12 cellular contexts compared by ENCODE assay signal in genomic region chr1:205528446-205528886, GRCh38. TPM values are rescaled to one million over a fixed set of nuclear protein-coding genes. Genes with fewer than 3 reads are reported as not detected.
DNase-seq lines count a peak whose midpoint lies in the region; ATAC-seq, FAIRE-seq and TF ChIP-seq lines count a peak whose summit lies in the region.
"Had no signal": no experiment of that assay in that cellular context is flagged by ENCODE, and none has a peak within 500 bp of the region (broad histone marks: within the 10 kb centered on the region; RNA-seq: fewer than 3 reads in every experiment).

No MANE protein-coding gene starts in this region.

- H3K27me3 Mint-ChIP-seq in natural killer cell (ENCODE audit: low read depth in 2 of 2) = peaks cover 0 to 7% of the 10 kb centered on the region in 2 donors
- H3K27me3 Mint-ChIP-seq: naive thymus-derived CD8-positive, alpha-beta T cell had no signal

- peak overlapping the region; percentile 61 for H3K4me3 ChIP-seq in KMS-11 (IDR thresholded peaks at IDR 0.05; ENCODE audit: insufficient read depth, low read depth, low read length)
- H3K4me3 ChIP-seq in body of pancreas = no peak overlapping the region

- H3K79me2 ChIP-seq in KMS-11 (ENCODE audit: insufficient read depth, low read depth) = no peaks in the 10 kb centered on the region

- H3K9ac ChIP-seq in KMS-11 = no peak overlapping the region

- H2AFZ ChIP-seq in KMS-11 (ENCODE audit: low read depth) = no peak overlapping the region

- 42 to 54% methylated on average over 5 to 9 of the region's 9 CpGs for WGBS in body of pancreas, 2 donors

- intact Hi-C loops in body of pancreas (cut with DNase I) = loop anchor here (5.0 to 10.0 kb wide), 2 partner anchors 36 to 194 kb away; no protein-coding TSS in a partner anchor
- intact Hi-C loops in posterior vena cava (cut with DNase I) = loop anchor here (2.0 to 10.0 kb wide), 3 partner anchors 128 to 174 kb away; partner anchors contain the start of gene KLHDC8A (in 1 of the 2)
- intact Hi-C loops in natural killer cell (cut with micrococcal nuclease) = loop anchor here (2.0 to 10.0 kb wide), 3 partner anchors 104 to 448 kb away; partner anchors contain the start of gene ELK4

- H3K4me2 ChIP-seq in KMS-11 = peak overlapping the region; percentile 49

- H3K36me3 Mint-ChIP-seq in natural killer cell = no peaks in the 10 kb centered on the region
- H3K36me3 Mint-ChIP-seq: naive thymus-derived CD8-positive, alpha-beta T cell had no signal

- H3K4me1 Mint-ChIP-seq in natural killer cell = peaks cover 0 to 7% of the 10 kb centered on the region in 2 donors

- no peak for TF ChIP-seq POLR2A in body of pancreas (IDR thresholded peaks at IDR 0.05)

- H4K20me1 ChIP-seq in KMS-11 (ENCODE audit: insufficient read depth) = no peaks in the 10 kb centered on the region

- no peaks in the 10 kb centered on the region for H3K9me3 Mint-ChIP-seq in natural killer cell
- H3K9me3 Mint-ChIP-seq: naive thymus-derived CD8-positive, alpha-beta T cell had no signal

- H3K9me3 ChIP-seq in body of pancreas = no peaks in the 10 kb centered on the region
- H3K9me3 ChIP-seq: ascending aorta, upper lobe of right lung had no signal

- peaks cover 9% of the 10 kb centered on the region for H3K4me1 ChIP-seq in KMS-11 (ENCODE audit: low read depth, poor library complexity, severe bottlenecking)
- peaks cover 10% of the 10 kb centered on the region for H3K4me1 ChIP-seq in body of pancreas
- H3K4me1 ChIP-seq: upper lobe of right lung had no signal

- H3K36me3 ChIP-seq in KMS-11 (ENCODE audit: insufficient read depth) = no peaks in the 10 kb centered on the region
- H3K36me3 ChIP-seq in body of pancreas (replicated peaks in 1 of 2; ENCODE audit: insufficient read depth in 1 of 2, low read depth in 2 of 2) = no peaks in the 10 kb centered on the region

- H3K27ac ChIP-seq in KMS-11 (no peak overlapping the region), body of pancreas (no peak overlapping the region)
- H3K27ac ChIP-seq: ascending aorta, upper lobe of right lung had no signal

- DNase-seq in DMS53 (lab: John Stamatoyannopoulos, UW) = peak; percentile 51
- no peak for DNase-seq in DMS53 treated with DMSO at 0.1 percent for 48 hours (lab: John Stamatoyannopoulos, UW; ENCODE audit: unreplicated experiment)
- no peak for DNase-seq in body of pancreas
- DNase-seq in posterior vena cava (ENCODE audit: low spot score) = peak; percentile 79
- DNase-seq in D721Med (ENCODE audit: insufficient read length, low spot score) = no peak
- DNase-seq in natural killer cell = no peak
- DNase-seq in medulla oblongata (ENCODE audit: extremely low spot score) = no peak
- DNase-seq: NCI-H2029 had no signal

- TF ChIP-seq CTCF in KMS-11 (conservative IDR thresholded peaks at IDR 0.05; ENCODE audit: low read depth, low read length) (no peak), body of pancreas (IDR thresholded peaks at IDR 0.05) (no peak), D721Med (IDR thresholded peaks at IDR 0.05; ENCODE audit: insufficient read depth, missing control alignments) (no peak), natural killer cell (IDR thresholded peaks at IDR 0.05) (no peak)

- no peak for FAIRE-seq in D721Med (lab: Jason Lieb, UNC)

- H3K4me3 Mint-ChIP-seq in natural killer cell = no peak overlapping the region

- ATAC-seq in body of pancreas (peak; percentile 10), natural killer cell (no peak)

- H3K27me3 ChIP-seq in KMS-11 (ENCODE audit: insufficient read depth, low read depth) (no peaks in the 10 kb centered on the region), body of pancreas (no peaks in the 10 kb centered on the region)
- H3K27me3 ChIP-seq: ascending aorta, upper lobe of right lung had no signal

- H3K27ac Mint-ChIP-seq in natural killer cell = no peak overlapping the region

RNA-seq across cellular contexts. Expression of gene CDK18, which starts 24.0 kb away (rescaled TPM):
- total RNA-seq in body of pancreas (10 to 100 TPM; 28.0 to 28.7 TPM), posterior vena cava (1 to 10 TPM; 5.8 to 5.9 TPM), natural killer cell (1 to 10 TPM; 1.9 to 5.3 (median 4.0) TPM)

Comparison
In these comparisons a context has a peak if more than half of its experiments do, and no peak if none do; other contexts are left out.
1. DNase-seq: peak in DMS53 (single experiment) and posterior vena cava (single experiment); none in DMS53 treated with DMSO at 0.1 percent for 48 hours (single experiment), body of pancreas (0 of 4), D721Med (single experiment), natural killer cell (single experiment) and medulla oblongata (single experiment).
2. RNA of gene CDK18, which starts 24.0 kb away (total RNA-seq): 28.0 to 28.7 TPM in body of pancreas; 5.8 to 5.9 TPM in posterior vena cava and 1.9 to 5.3 TPM in natural killer cell; every median in the first group is over 4 times any median in the second.